ENCODE assay signal across 14 cellular contexts in the genomic region with DNA sequence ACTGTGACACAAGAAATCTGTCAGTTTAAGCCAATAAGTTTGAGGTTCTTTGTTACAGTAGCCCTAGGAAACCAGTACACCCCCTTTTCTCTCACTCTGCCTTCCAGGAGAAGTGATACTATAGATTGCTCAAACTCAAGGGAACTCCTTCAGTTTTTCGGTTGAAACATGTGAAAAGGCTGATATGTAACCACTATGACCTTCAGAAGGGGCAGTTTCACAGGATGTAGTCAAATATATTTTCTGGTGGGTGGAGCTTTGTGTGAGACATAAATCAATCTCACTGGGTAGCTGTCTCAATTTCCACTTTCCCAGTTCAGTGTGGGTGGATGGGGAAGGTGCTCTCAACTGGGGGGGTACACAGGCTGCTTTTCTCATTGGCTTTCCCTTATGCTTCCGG. TPM values are rescaled to one million over a fixed set of nuclear protein-coding genes. Genes with fewer than 3 reads are reported as not detected.
DNase-seq lines count a peak whose midpoint lies in the region; ATAC-seq, FAIRE-seq and TF ChIP-seq lines count a peak whose summit lies in the region.
"Had no signal": no experiment of that assay in that cellular context is flagged by ENCODE, and none has a peak within 500 bp of the region (broad histone marks: within the 10 kb centered on the region; RNA-seq: fewer than 3 reads in every experiment).

No MANE protein-coding gene starts in this region.

- no peaks in the 10 kb centered on the region for H3K36me3 ChIP-seq in Karpas-422 (ENCODE audit: insufficient read depth, low read length)
- no peaks in the 10 kb centered on the region for H3K36me3 ChIP-seq in endodermal cell (ENCODE audit: control insufficient read depth, insufficient read depth, low read length)
- H3K36me3 ChIP-seq: colonic mucosa, pancreas had no signal

- H3K9me3 ChIP-seq in Karpas-422 (ENCODE audit: low read length), result no peaks in the 10 kb centered on the region
- no peaks in the 10 kb centered on the region for H3K9me3 ChIP-seq in endodermal cell (ENCODE audit: control insufficient read depth, low read length)
- H3K9me3 ChIP-seq: colonic mucosa, pancreas had no signal

- H3K4me3 Mint-ChIP-seq in endodermal cell, result no peak overlapping the region
- H3K4me3 Mint-ChIP-seq: memory B cell; T-helper 2 cell treated with Interferon-gamma antibody and Interleukin-4, amounts not matched to agents 5 μg/mL and 100 μg/mL, for 36 hours had no signal

- ATAC-seq in GM19395 (IDR thresholded peaks at IDR 0.05; ENCODE audit: unreplicated experiment) (peak; percentile 90), HG02884 (IDR thresholded peaks at IDR 0.05; ENCODE audit: unreplicated experiment) (peak; percentile 87)
- ATAC-seq: pancreas had no signal

- H3K9ac ChIP-seq in Karpas-422 (ENCODE audit: low read length) (no peak overlapping the region), endodermal cell (ENCODE audit: extremely low read depth, low read length, poor library complexity, severe bottlenecking) (no peak overlapping the region)

- H3K27me3 Mint-ChIP-seq in endodermal cell (ENCODE audit: insufficient read depth), result peaks cover 11% of the 10 kb centered on the region

- TF ChIP-seq POLR2A in GM12892 (IDR thresholded peaks at IDR 0.05; ENCODE audit: low read depth, low read length), result no peak

- peaks cover 5% of the 10 kb centered on the region for H3K4me1 Mint-ChIP-seq in endodermal cell
- H3K4me1 Mint-ChIP-seq: memory B cell had no signal

- H3K9me2 ChIP-seq in Karpas-422 (replicated peaks; ENCODE audit: insufficient read depth, low read length), result no peaks in the 10 kb centered on the region

- H3K27me3 ChIP-seq in Karpas-422 (ENCODE audit: low read length), result no peaks in the 10 kb centered on the region
- peaks cover 85% of the 10 kb centered on the region for H3K27me3 ChIP-seq in endodermal cell (ENCODE audit: control insufficient read depth, insufficient read depth, low read length, poor library complexity, severe bottlenecking)
- H3K27me3 ChIP-seq: colonic mucosa, pancreas had no signal

- H3K4me2 ChIP-seq in Karpas-422 (ENCODE audit: low read depth, low read length, poor library complexity, severe bottlenecking), result no peak overlapping the region

- FAIRE-seq in GM12892 (lab: Jason Lieb, UNC), result peak; percentile 58
- FAIRE-seq: pancreas, RCC 7860 had no signal

- no peaks in the 10 kb centered on the region for H4K20me1 ChIP-seq in Karpas-422 (ENCODE audit: insufficient read depth, low read depth, low read length)

- H2AFZ ChIP-seq in Karpas-422 (ENCODE audit: low read length), result no peak overlapping the region

- H3K4me3 ChIP-seq in Karpas-422 (ENCODE audit: low read length) (no peak overlapping the region), endodermal cell (ENCODE audit: low read length) (no peak overlapping the region)
- H3K4me3 ChIP-seq: colonic mucosa, pancreas had no signal

- DNase-seq in GM12892 (ENCODE audit: insufficient read length) (no peak), MV-4-11 (lab: John Stamatoyannopoulos, UW) (peak; percentile 97), Karpas-422 (no peak), endodermal cell (no peak)
- no peak for DNase-seq in stimulated activated CD4-positive, alpha-beta T cell treated with anti-CD3 and anti-CD28 coated beads, Interleukin-4, amount 100 ng/mL, for 24 hours
- no peak for DNase-seq in stimulated activated CD4-positive, alpha-beta T cell treated with anti-CD3 and anti-CD28 coated beads, Interleukin-15, amount 100 ng/mL, for 24 hours
- DNase-seq: colonic mucosa, DND-41, pancreas had no signal

- TF ChIP-seq CTCF in endodermal cell (conservative IDR thresholded peaks at IDR 0.05), result no peak

- no peak overlapping the region for H3K27ac Mint-ChIP-seq in endodermal cell
- H3K27ac Mint-ChIP-seq: memory B cell; T-helper 2 cell treated with Interferon-gamma antibody and Interleukin-4, amounts not matched to agents 5 μg/mL and 100 μg/mL, for 36 hours had no signal

- no peaks in the 10 kb centered on the region for H3K36me3 Mint-ChIP-seq in endodermal cell (ENCODE audit: low read depth)
- H3K36me3 Mint-ChIP-seq: memory B cell had no signal

- H3K9me3 Mint-ChIP-seq in endodermal cell, result no peaks in the 10 kb centered on the region
- H3K9me3 Mint-ChIP-seq: memory B cell; T-helper 2 cell treated with Interferon-gamma antibody and Interleukin-4, amounts not matched to agents 5 μg/mL and 100 μg/mL, for 36 hours had no signal

- no peaks in the 10 kb centered on the region for H3K79me2 ChIP-seq in Karpas-422 (ENCODE audit: low read length)

- 93 to 100% methylated on average over 1 to 2 of the region's 2 CpGs for WGBS in endodermal cell (ENCODE audit: insufficient coverage in 1 of 2, insufficient read length in 1 of 2), 2 experiments

- H3K4me1 ChIP-seq in Karpas-422 (ENCODE audit: low read length), result no peaks in the 10 kb centered on the region
- no peaks in the 10 kb centered on the region for H3K4me1 ChIP-seq in endodermal cell (ENCODE audit: control insufficient read depth, insufficient read depth, low read length)
- H3K4me1 ChIP-seq: colonic mucosa, pancreas had no signal

- H3K27ac ChIP-seq in Karpas-422 (ENCODE audit: low read length) (no peak overlapping the region), endodermal cell (ENCODE audit: low read depth, low read length) (no peak overlapping the region)
- H3K27ac ChIP-seq: colonic mucosa, pancreas had no signal

RNA-seq across cellular contexts. Expression of gene HTR2A, which starts 41.7 kb away (rescaled TPM):
- not detected for polyA plus RNA-seq in GM12892 (2012; ENCODE audit: missing spikeins)
- not detected in 2 replicates for total RNA-seq in Karpas-422 (2014; rRNA removed; shearing (Covaris generic); ENCODE audit: low replicate concordance)
- not detected for total RNA-seq in endodermal cell
- polyA plus RNA-seq in endodermal cell (2013, experiment 1 of 2), result 0.50 TPM
- polyA plus RNA-seq in endodermal cell (2013, experiment 2 of 2), result 0.29 TPM

RNA-seq across cellular contexts. Expression of gene ESD, which starts 58.2 kb away (rescaled TPM):
- 174 TPM for polyA plus RNA-seq in GM12892 (2012; ENCODE audit: missing spikeins)
- total RNA-seq in Karpas-422 (2014; rRNA removed; shearing (Covaris generic); ENCODE audit: low replicate concordance), result 104 and 239 TPM in 2 replicates
- 10 to 100 TPM; 55.5 to 67.7 TPM for total RNA-seq in endodermal cell
- polyA plus RNA-seq in endodermal cell (2013, experiment 1 of 2), result 173 TPM
- polyA plus RNA-seq in endodermal cell (2013, experiment 2 of 2), result 161 TPM
